ENCODE assay signal across 12 cellular contexts in the genomic region with DNA sequence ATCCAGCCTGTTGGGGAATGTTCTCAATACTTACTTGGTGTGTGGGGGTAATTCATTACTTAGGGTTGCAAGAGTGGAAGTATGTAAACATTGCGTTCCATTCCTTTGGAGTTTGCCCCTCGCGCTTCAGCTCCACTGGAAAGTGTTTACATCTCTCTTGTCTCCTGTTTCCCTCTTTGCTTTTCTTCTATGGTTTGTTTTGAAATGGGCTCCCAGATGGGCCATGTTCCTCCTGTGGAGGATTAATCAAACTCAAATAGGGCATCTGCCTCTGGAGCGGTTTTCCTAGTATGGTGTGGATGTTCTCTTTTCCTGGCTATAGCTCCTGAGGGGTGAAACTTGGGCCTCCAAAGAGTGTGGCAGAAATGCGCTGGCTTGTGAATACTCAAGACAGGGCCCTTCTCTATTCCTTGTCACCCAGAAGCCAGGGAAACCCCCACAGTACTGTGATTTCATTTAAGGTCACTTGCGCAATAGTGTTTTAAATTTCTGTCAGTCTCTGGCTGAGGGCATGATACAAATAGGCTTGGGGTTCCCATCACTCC. TPM values are rescaled to one million over a fixed set of nuclear protein-coding genes. Genes with fewer than 3 reads are reported as not detected.
DNase-seq lines count a peak whose midpoint lies in the region; ATAC-seq and TF ChIP-seq lines count a peak whose summit lies in the region.
"Had no signal": no experiment of that assay in that cellular context is flagged by ENCODE, and none has a peak within 500 bp of the region (broad histone marks: within the 10 kb centered on the region; RNA-seq: fewer than 3 reads in every experiment).

No MANE protein-coding gene starts in this region.

- POLR2A ChIA-PET in CD4-positive, alpha-beta T cell (lab: Charles Lee): interaction anchor here (1.1 to 2.2 kb wide), 4 partner anchors 13 to 44 kb away, joined by 3 to 12 read pairs (median 3); no protein-coding TSS in a partner anchor
- POLR2A ChIA-PET in IMR-90 (lab: Charles Lee; ENCODE audit: unreplicated experiment): interaction anchor here (0.9 kb wide), 1 partner anchor 50 kb away, joined by 3 read pairs; no protein-coding TSS in a partner anchor

- peak; percentile 5; the same call in 1 of the 2 replicates for TF ChIP-seq RAD21 in IMR-90 (IDR thresholded peaks at IDR 0.05; ENCODE audit: low read length)

- peak overlapping the region; percentile 85 for H3K27ac Mint-ChIP-seq in CD4-positive, alpha-beta T cell

- peak overlapping the region; percentile 15 for H3K14ac ChIP-seq in IMR-90 (replicated peaks; ENCODE audit: low read depth, low read length)

- dilution Hi-C loops in IMR-90 (cut with HindIII; ENCODE audit: low sequenced_read_pairs, unreplicated experiment): no loop called here

- 0 out of 2 replicates have a peak overlapping the region, but pooled peaks have one; percentile 18 for H2AK5ac ChIP-seq in IMR-90 (ENCODE audit: low read depth, low read length)

- H3K4me3 Mint-ChIP-seq in CD4-positive, alpha-beta T cell: no peak overlapping the region

- H3K4me2 ChIP-seq in IMR-90 (ENCODE audit: low read depth, low read length) (peak overlapping the region; percentile 6; the same call in 1 of the 2 replicates), osteoblast (ENCODE audit: insufficient read depth, low read length) (no peak overlapping the region)

- H3K79me2 ChIP-seq in osteoblast (ENCODE audit: insufficient read depth, low read length): peaks cover 88% of the 10 kb centered on the region

- TF ChIP-seq CTCF in CD4-positive, alpha-beta T cell (IDR thresholded peaks at IDR 0.05): no peak
- no peak for TF ChIP-seq CTCF in IMR-90 (conservative IDR thresholded peaks at IDR 0.05; ENCODE audit: low read depth, low read length)
- no peak for TF ChIP-seq CTCF in esophagus muscularis mucosa (IDR thresholded peaks at IDR 0.05)
- TF ChIP-seq CTCF in osteoblast (IDR thresholded peaks at IDR 0.05; ENCODE audit: extremely low read depth, low read depth, low read length): no peak

- peaks cover 31% of the 10 kb centered on the region for H4K20me1 ChIP-seq in IMR-90 (ENCODE audit: insufficient read depth, low read length)
- H4K20me1 ChIP-seq in osteoblast (ENCODE audit: insufficient read depth, low read length): no peaks in the 10 kb centered on the region

- no peak for DNase-seq in CD4-positive, alpha-beta T cell
- peak; percentile 92 for DNase-seq in IMR-90
- DNase-seq in esophagus muscularis mucosa (ENCODE audit: extremely low spot score): no peak
- no peak for DNase-seq in osteoblast (ENCODE audit: insufficient read length, low spot score, missing footprints)
- DNase-seq in DMS114 treated with DMSO at 0.1 percent for 48 hours (lab: John Stamatoyannopoulos, UW; ENCODE audit: unreplicated experiment): no peak
- no peak for DNase-seq in SJCRH30
- no peak for DNase-seq in GF-D8 (lab: John Stamatoyannopoulos, UW)
- DNase-seq in NCI-H226: no peak
- DNase-seq: gastrocnemius medialis, left ventricle myocardium inferior, NCI-H2029 treated with DMSO at 0.1 percent for 48 hours, psoas muscle had no signal

- peak overlapping the region; percentile 76 for H3K9ac ChIP-seq in IMR-90 (ENCODE audit: low read depth, low read length)

- peak overlapping the region; percentile 71 for H3K4ac ChIP-seq in IMR-90 (ENCODE audit: low read depth, low read length)

- H3K36me3 ChIP-seq in IMR-90 (ENCODE audit: control insufficient read depth, insufficient read depth, low read length) (peaks cover 51% of the 10 kb centered on the region), esophagus muscularis mucosa (peaks cover 0 to 51% (median 4%) of the 10 kb centered on the region in 4 donors), osteoblast (ENCODE audit: insufficient read depth, low read length) (peaks cover 92% of the 10 kb centered on the region), SJCRH30 (no peaks in the 10 kb centered on the region)
- H3K36me3 ChIP-seq: gastrocnemius medialis had no signal

- ATAC-seq in CD4-positive, alpha-beta T cell (ENCODE audit: poor library complexity): peak; percentile 27
- peak; percentile 76 for ATAC-seq in IMR-90 (ENCODE audit: low read depth)
- ATAC-seq: gastrocnemius medialis had no signal

- H3K27me3 ChIP-seq in CD4-positive, alpha-beta T cell (ENCODE audit: control insufficient read depth, insufficient read depth, low read length): no peaks in the 10 kb centered on the region
- H3K27me3 ChIP-seq in IMR-90 (ENCODE audit: control insufficient read depth, insufficient read depth, low read length) (no peaks in the 10 kb centered on the region), esophagus muscularis mucosa (no peaks in the 10 kb centered on the region), osteoblast (ENCODE audit: insufficient read depth, low read length) (no peaks in the 10 kb centered on the region), SJCRH30 (no peaks in the 10 kb centered on the region)
- H3K27me3 ChIP-seq: gastrocnemius medialis had no signal

- peak overlapping the region; percentile 42 for H3K56ac ChIP-seq in IMR-90 (ENCODE audit: extremely low read depth, insufficient read depth, low read length)

- H3K27ac ChIP-seq in CD4-positive, alpha-beta T cell (ENCODE audit: low read depth, low read length): no peak overlapping the region
- H3K27ac ChIP-seq in IMR-90 (ENCODE audit: insufficient read depth, low read length): peak overlapping the region; percentile 100
- H3K27ac ChIP-seq in esophagus muscularis mucosa (replicated peaks in 1 of 4): peak overlapping the region; percentile 71 to 80 (median 79)
- peak overlapping the region; percentile 11 for H3K27ac ChIP-seq in osteoblast (ENCODE audit: low read depth, low read length)
- H3K27ac ChIP-seq in SJCRH30: no peak overlapping the region
- H3K27ac ChIP-seq: gastrocnemius medialis, psoas muscle had no signal

- no peak overlapping the region for H2BK15ac ChIP-seq in IMR-90 (ENCODE audit: low read depth, low read length)

- H3K4me3 ChIP-seq in IMR-90 (ENCODE audit: insufficient read depth, low read depth, low read length) (no peak overlapping the region), esophagus muscularis mucosa (no peak overlapping the region), osteoblast (ENCODE audit: insufficient read depth, low read length) (no peak overlapping the region), SJCRH30 (no peak overlapping the region)
- H3K4me3 ChIP-seq: gastrocnemius medialis, left ventricle myocardium inferior, psoas muscle had no signal

- H3K9me3 ChIP-seq in CD4-positive, alpha-beta T cell (ENCODE audit: control insufficient read depth, low read length): no peaks in the 10 kb centered on the region
- H3K9me3 ChIP-seq in IMR-90 (ENCODE audit: control insufficient read depth, insufficient read depth, low read length) (no peaks in the 10 kb centered on the region), esophagus muscularis mucosa (no peaks in the 10 kb centered on the region), osteoblast (ENCODE audit: low read depth, low read length) (no peaks in the 10 kb centered on the region), SJCRH30 (replicated peaks) (no peaks in the 10 kb centered on the region)
- H3K9me3 ChIP-seq: gastrocnemius medialis, left ventricle myocardium inferior, psoas muscle had no signal

- WGBS in IMR-90 (ENCODE audit: extremely low coverage in 2 of 2, insufficient read length in 1 of 2), 2 experiments: 43% methylated on average over 1 of the region's 6 CpGs; no CpG with 5 or more reads in 1 of the 2 experiments
- WGBS in esophagus muscularis mucosa: 56% methylated on average over 6 of the region's 6 CpGs

- peak overlapping the region; percentile 63 to 78; a peak in 2 of 4 replicates for H4K8ac ChIP-seq in IMR-90 (ENCODE audit: low read depth in 2 of 2, low read length in 2 of 2)

- H3K36me3 Mint-ChIP-seq in CD4-positive, alpha-beta T cell (ENCODE audit: low read depth): peaks cover 100% of the 10 kb centered on the region

- no peaks in the 10 kb centered on the region for H3K27me3 Mint-ChIP-seq in CD4-positive, alpha-beta T cell

- peak overlapping the region; percentile 72 for H2BK120ac ChIP-seq in IMR-90 (ENCODE audit: low read depth, low read length)

- peaks cover 14 to 58% of the 10 kb centered on the region in 2 experiments for H3K79me1 ChIP-seq in IMR-90 (ENCODE audit: low read depth in 1 of 2, low read length in 2 of 2)

- intact Hi-C loops in CD4-positive, alpha-beta T cell (cut with DNase I, micrococcal nuclease): no loop called here
- intact Hi-C loops in IMR-90 (cut with micrococcal nuclease) (loop anchor here (2.0 to 10.0 kb wide), 4 partner anchors 46 to 264 kb away; no protein-coding TSS in a partner anchor), esophagus muscularis mucosa (cut with DNase I) (loop anchor here (5.0 kb wide), 1 partner anchor 104 kb away; no protein-coding TSS in a partner anchor)

- H3K18ac ChIP-seq in IMR-90 (ENCODE audit: low read depth, low read length): peak overlapping the region; percentile 97

- H2AFZ ChIP-seq in IMR-90 (replicated peaks; ENCODE audit: low read length, poor library complexity): no peak overlapping the region
- no peak overlapping the region for H2AFZ ChIP-seq in osteoblast (ENCODE audit: low read length)

- H2BK20ac ChIP-seq in IMR-90 (ENCODE audit: low read depth, low read length): peak overlapping the region; percentile 28

- in situ Hi-C loops in IMR-90 (cut with MboI; ENCODE audit: low sequenced_read_pairs): no loop called here

- H3K4me1 ChIP-seq in IMR-90 (ENCODE audit: control insufficient read depth, insufficient read depth, low read length) (peaks cover 28% of the 10 kb centered on the region), esophagus muscularis mucosa (peaks cover 20 to 84% (median 73%) of the 10 kb centered on the region in 4 donors), osteoblast (ENCODE audit: insufficient read depth, low read length) (peaks cover 16% of the 10 kb centered on the region), SJCRH30 (no peaks in the 10 kb centered on the region)
- H3K4me1 ChIP-seq: psoas muscle had no signal

- BruUV-seq in IMR-90 (replicated peaks; lab: Mats Ljungman, UMichigan): no TSS peak

- H3K9me3 Mint-ChIP-seq in CD4-positive, alpha-beta T cell: no peaks in the 10 kb centered on the region

- peak overlapping the region; percentile 97 for H4K5ac ChIP-seq in IMR-90 (ENCODE audit: low read depth, low read length)

- H2BK5ac ChIP-seq in IMR-90 (ENCODE audit: low read depth, low read length, poor library complexity, severe bottlenecking): peak overlapping the region; percentile 93

- peaks cover 100% of the 10 kb centered on the region for H3K4me1 Mint-ChIP-seq in CD4-positive, alpha-beta T cell (ENCODE audit: low read depth)

- CTCF ChIA-PET in CD4-positive, alpha-beta T cell (lab: Charles Lee): interaction anchor here (1.6 kb wide), 1 partner anchor 9 kb away, joined by 3 read pairs; no protein-coding TSS in a partner anchor
- CTCF ChIA-PET in IMR-90 (lab: Yijun Ruan, JAX): interaction anchor here (1.0 kb wide), 1 partner anchor 196 kb away, joined by 3 read pairs; no protein-coding TSS in a partner anchor

- peak overlapping the region; percentile 72 for H4K91ac ChIP-seq in IMR-90 (ENCODE audit: insufficient read depth, low read depth, low read length)

- TF ChIP-seq EP300 in esophagus muscularis mucosa (IDR thresholded peaks at IDR 0.05): no peak

- no peak for TF ChIP-seq POLR2A in IMR-90 (IDR thresholded peaks at IDR 0.05; ENCODE audit: low read depth, low read length)
- no peak for TF ChIP-seq POLR2A in esophagus muscularis mucosa (IDR thresholded peaks at IDR 0.05; ENCODE audit: low read depth)

- no peak overlapping the region; the same call in 1 of the 2 replicates for H3K23ac ChIP-seq in IMR-90 (ENCODE audit: low read depth, low read length)

- peaks cover 19% of the 10 kb centered on the region for H3K9me1 ChIP-seq in IMR-90 (ENCODE audit: insufficient read depth, low read length)

- H2AK9ac ChIP-seq in IMR-90 (replicated peaks; ENCODE audit: low read depth, low read length, poor library complexity): no peak overlapping the region

RNA-seq across cellular contexts. Expression of a gene that starts 51.9 kb away (rescaled TPM):
- total RNA-seq in CD4-positive, alpha-beta T cell: 1,000 to 10,000 TPM; 1,283 to 1,330 TPM
- total RNA-seq in IMR-90 (2012; rRNA removed) (341 and 357 TPM in 2 replicates), esophagus muscularis mucosa (100 to 1,000 TPM; 212 to 292 (median 275) TPM), osteoblast (238 and 268 TPM in 2 replicates)
- 947 and 1,094 TPM in 2 replicates for polyA plus RNA-seq in IMR-90 (2012; rRNA removed)
- 502 and 1,091 TPM in 2 replicates for polyA plus RNA-seq in IMR-90 (2012; cell fraction: cytosol; rRNA removed)
- polyA plus RNA-seq in IMR-90 (2012; cell fraction: nucleus; rRNA removed; ENCODE audit: low replicate concordance): 461 and 652 TPM in 2 replicates
- total RNA-seq in SJCRH30 (2014; rRNA removed; shearing (Covaris generic)): 0.04 and 0.05 TPM in 2 replicates

Comparison
In these comparisons a context has a peak if more than half of its experiments do, and no peak if none do; other contexts are left out.
1. H3K27ac ChIP-seq: peak in IMR-90 (single experiment), esophagus muscularis mucosa (4 of 4) and osteoblast (single experiment); none in CD4-positive, alpha-beta T cell (single experiment) and SJCRH30 (single experiment).
2. RNA of a gene that starts 51.9 kb away (total RNA-seq): 1,283 to 1,330 TPM in CD4-positive, alpha-beta T cell, 341 to 357 TPM in IMR-90, 212 to 292 TPM in esophagus muscularis mucosa and 238 to 268 TPM in osteoblast; 0.04 to 0.05 TPM in SJCRH30; every median in the first group is over 100 times any median in the second.
3. intact Hi-C loops: an anchor here in IMR-90 (2.0 to 10.0 kb wide) and esophagus muscularis mucosa (5.0 kb wide); none called in CD4-positive, alpha-beta T cell.